In genomic region chr19:32224371-32225244, GRCh38 we compare ENCODE assay signal across 8 cellular contexts.
DNase-seq lines count a peak whose midpoint lies in the region; ATAC-seq, FAIRE-seq and TF ChIP-seq lines count a peak whose summit lies in the region.

No MANE protein-coding gene starts in this region.

- TF ChIP-seq POLR2A in transverse colon (IDR thresholded peaks at IDR 0.05), result no peak

- ATAC-seq in HG02678 (IDR thresholded peaks at IDR 0.05; ENCODE audit: unreplicated experiment) (peak; percentile 77), pancreas (peak; percentile 81 to 99 (median 97)), HG03039 (IDR thresholded peaks at IDR 0.05; ENCODE audit: unreplicated experiment) (no peak)

- intact Hi-C loops in pancreas (cut with DNase I), result loop anchor here in 2 of 3 donors (10.0 kb wide), 2 partner anchors 1440 to 1540 kb away; no protein-coding TSS in a partner anchor
- intact Hi-C loops in transverse colon (cut with DNase I; ENCODE audit: low total_unique reads), result loop anchor here (10.0 kb wide), 2 partner anchors 1440 to 1540 kb away; no protein-coding TSS in a partner anchor

- in situ Hi-C loops in transverse colon (cut with MboI; ENCODE audit: low pct_ligation_motif_present in 1 of 4, low pct_unique_long_range_greater_than_20kb in 1 of 4, low sequenced_read_pairs in 3 of 4), result loop anchor here in 1 of 4 donors (10.0 kb wide), 1 partner anchor 1560 kb away; no protein-coding TSS in a partner anchor

- H3K4me3 ChIP-seq in pancreas, result peak overlapping the region in 1 of 4 donors; percentile 9
- peak overlapping the region in 1 of 4 donors; percentile 32 for H3K4me3 ChIP-seq in transverse colon

- H3K9me3 ChIP-seq in pancreas, result no peaks in the 10 kb centered on the region
- no peaks in the 10 kb centered on the region for H3K9me3 ChIP-seq in transverse colon

- DNase-seq in GF-D8 (lab: John Stamatoyannopoulos, UW) (peak; percentile 3), germinal center (ENCODE audit: low spot score) (peak; percentile 77), pancreas (peak in 5 of 6 donors; percentile 25 to 94 (median 69)), transverse colon (peak; percentile 56)
- DNase-seq in activated effector memory CD4-positive, alpha-beta T cell treated with anti-CD3 and anti-CD28 coated beads, Interleukin-2, amount 50 U/mL, for 16 hours, result peak; percentile 84

- H3K27ac ChIP-seq in pancreas (no peak overlapping the region), transverse colon (no peak overlapping the region)

- H3K36me3 ChIP-seq in pancreas (no peaks in the 10 kb centered on the region), transverse colon (no peaks in the 10 kb centered on the region)

- H3K4me1 ChIP-seq in pancreas (no peaks in the 10 kb centered on the region), transverse colon (peaks cover 0 to 6% (median 1%) of the 10 kb centered on the region in 4 donors)

- no peak for FAIRE-seq in pancreas (lab: Jason Lieb, UNC)

- TF ChIP-seq EP300 in transverse colon (IDR thresholded peaks at IDR 0.05; ENCODE audit: low read depth), result no peak

- WGBS in pancreas, 2 donors, result 10 to 11% methylated on average over 51 of the region's 51 CpGs
- WGBS in transverse colon (ENCODE audit: low coverage in 1 of 2), 2 donors, result 5 to 20% methylated on average over 6 to 49 of the region's 51 CpGs

- TF ChIP-seq CTCF in pancreas (IDR thresholded peaks at IDR 0.05) (peak; percentile 98 to 100 (median 99)), transverse colon (IDR thresholded peaks at IDR 0.05) (peak; percentile 91 to 100 (median 100))

- H3K27me3 ChIP-seq in pancreas (peaks cover 0 to 14% (median 8%) of the 10 kb centered on the region in 4 donors), transverse colon (peaks cover 32% of the 10 kb centered on the region)

TF ChIP-seq in PFSK-1, 5 proteins besides CTCF, POLR2A, EP300 and RAD21:
- TF ChIP-seq REST (IDR thresholded peaks at IDR 0.05; ENCODE audit: insufficient read depth in 1 of 2, low read depth in 2 of 2, low read length in 2 of 2) (no peak), TAF1 (IDR thresholded peaks at IDR 0.05; ENCODE audit: borderline replicate concordance, insufficient read depth, low read length) (no peak), POLR2AphosphoS5 (IDR thresholded peaks at IDR 0.05; ENCODE audit: low read depth, low read length) (no peak), FOXP2 (optimal IDR thresholded peaks at IDR 0.05; ENCODE audit: borderline replicate concordance, extremely low read depth, extremely low read length, insufficient read depth) (peak; percentile 57)

Comparison
In these comparisons a context has a peak if more than half of its experiments do, and no peak if none do; other contexts are left out.
1. DNase-seq: peak in every context shown above with its lines; median percentile 84 in activated effector memory CD4-positive, alpha-beta T cell treated with anti-CD3 and anti-CD28 coated beads, Interleukin-2, amount 50 U/mL, for 16 hours; 77 in germinal center; 69 in pancreas; 56 in transverse colon; 3 in GF-D8.